18 cellular contexts compared by ENCODE assay signal in the genomic region with DNA sequence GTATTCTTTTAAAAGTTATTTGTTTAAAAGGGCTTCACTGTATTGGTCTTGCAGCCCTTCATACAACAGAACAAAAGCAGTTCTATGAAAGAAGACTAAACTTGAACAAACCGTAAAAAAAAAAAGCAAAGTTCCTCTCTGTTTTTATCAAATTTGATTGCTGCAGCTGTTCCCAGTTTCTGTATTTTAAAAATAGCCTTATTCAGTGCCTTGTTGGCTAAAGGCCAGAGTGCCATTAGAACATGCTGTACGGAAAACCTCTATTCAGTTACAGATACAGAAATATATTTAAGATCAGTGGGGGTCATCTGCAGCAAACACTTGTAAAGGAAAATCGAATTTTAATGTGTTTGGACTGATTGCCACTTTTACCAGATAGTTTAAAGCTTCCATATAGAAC.
DNase-seq lines count a peak whose midpoint lies in the region; ATAC-seq, FAIRE-seq and TF ChIP-seq lines count a peak whose summit lies in the region.
"Had no signal": no experiment of that assay in that cellular context is flagged by ENCODE, and none has a peak within 500 bp of the region (broad histone marks: within the 10 kb centered on the region; RNA-seq: fewer than 3 reads in every experiment).

No MANE protein-coding gene starts in this region.

- H3K4me1 ChIP-seq in breast epithelium (no peaks in the 10 kb centered on the region), adipocyte (ENCODE audit: control insufficient read depth, insufficient read depth, low read length) (peaks cover 20% of the 10 kb centered on the region), heart left ventricle (peaks cover 0 to 23% (median 15%) of the 10 kb centered on the region in 12 donors), testis (peaks cover 15% of the 10 kb centered on the region), prostate gland (replicated peaks) (no peaks in the 10 kb centered on the region), small intestine (ENCODE audit: control insufficient read depth in 2 of 2, insufficient read depth in 1 of 2, low read depth in 1 of 2, low read length in 1 of 2) (no peaks in the 10 kb centered on the region)

- CTCF ChIA-PET in MCF 10A (lab: Yijun Ruan, JAX) = interaction anchor here (0.6 kb wide), 2 partner anchors 663 to 1178 kb away, joined by 3 to 4 read pairs; no protein-coding TSS in a partner anchor

- H3K9me3 Mint-ChIP-seq in MCF 10A (ENCODE audit: unreplicated experiment) (no peaks in the 10 kb centered on the region), CD14-positive monocyte (peaks cover 0 to 5% (median 0%) of the 10 kb centered on the region in 7 donors)

- H3K36me3 Mint-ChIP-seq in MCF 10A (ENCODE audit: insufficient read depth, unreplicated experiment) (no peaks in the 10 kb centered on the region), CD14-positive monocyte (no peaks in the 10 kb centered on the region)

- no peaks in the 10 kb centered on the region for H3K27me3 Mint-ChIP-seq in MCF 10A (ENCODE audit: insufficient read depth, unreplicated experiment)
- H3K27me3 Mint-ChIP-seq in CD14-positive monocyte (ENCODE audit: low read depth in 3 of 3) = no peaks in the 10 kb centered on the region

- H3K9ac ChIP-seq in adipocyte (ENCODE audit: low read length) = peak overlapping the region; percentile 37

- WGBS in heart left ventricle, 4 donors = 2 to 5% (median 5%) methylated on average over 3 of the region's 3 CpGs
- 17 to 32% methylated on average over 3 of the region's 3 CpGs for WGBS in testis, 2 donors
- WGBS in prostate gland = 18% methylated on average over 3 of the region's 3 CpGs
- WGBS in small intestine, 3 donors = 18 to 33% (median 29%) methylated on average over 3 of the region's 3 CpGs

- DNase-seq in MCF 10A (ENCODE audit: unreplicated experiment) (peak; percentile 11), breast epithelium (ENCODE audit: low spot score in 2 of 2) (no peak), adipocyte (ENCODE audit: low read depth) (peak; percentile 2), heart left ventricle (peak in 4 of 5 donors; percentile 32 to 42 (median 38)), testis (peak; percentile 60), CD14-positive monocyte (ENCODE audit: low spot score) (no peak), prostate gland (ENCODE audit: low spot score) (no peak), small intestine (no peak)
- DNase-seq: activated CD8-positive, alpha-beta memory T cell treated with anti-CD3 and anti-CD28 coated beads for 24 hours; activated effector memory CD4-positive, alpha-beta T cell treated with Interleukin-2 at 50 U/mL for 16 hours; Calu3; central memory CD4-positive, alpha-beta T cell; NCI-H774; stimulated activated CD4-positive, alpha-beta T cell treated with anti-CD3 and anti-CD28 coated beads, Interleukin-12 subunit alpha, Interleukin-12 subunit beta, amount 100 ng/mL, for 4 hours had no signal

- H3K4me1 Mint-ChIP-seq in MCF 10A (ENCODE audit: insufficient read depth, unreplicated experiment) (peaks cover 8% of the 10 kb centered on the region), CD14-positive monocyte (no peaks in the 10 kb centered on the region)

- peak; percentile 63 to 85 (median 76) for ATAC-seq in heart left ventricle
- ATAC-seq: HCT116 had no signal

- no peak overlapping the region for H3K27ac ChIP-seq in breast epithelium
- H3K27ac ChIP-seq in heart left ventricle = peak overlapping the region in 10 of 12 donors; percentile 6 to 61 (median 34)
- H3K27ac ChIP-seq in testis = peak overlapping the region; percentile 48 to 73
- H3K27ac ChIP-seq in prostate gland = no peak overlapping the region
- no peak overlapping the region for H3K27ac ChIP-seq in small intestine (ENCODE audit: low read depth in 1 of 2, low read length in 1 of 2)
- H3K27ac ChIP-seq: neutrophil, thoracic aorta had no signal

- FAIRE-seq in small intestine (lab: Jason Lieb, UNC) = no peak

- no TSS peak for BruUV-seq in MCF 10A (replicated peaks; lab: Mats Ljungman, UMichigan)

- H3K27me3 ChIP-seq in breast epithelium (no peaks in the 10 kb centered on the region), adipocyte (replicated peaks; ENCODE audit: control insufficient read depth, insufficient read depth, low read length) (no peaks in the 10 kb centered on the region), heart left ventricle (no peaks in the 10 kb centered on the region), testis (no peaks in the 10 kb centered on the region), prostate gland (replicated peaks; ENCODE audit: insufficient read depth) (no peaks in the 10 kb centered on the region), small intestine (ENCODE audit: control insufficient read depth in 2 of 2, insufficient read depth in 2 of 2, low read length in 2 of 2) (no peaks in the 10 kb centered on the region)
- H3K27me3 ChIP-seq: neutrophil had no signal

- H3K4me3 Mint-ChIP-seq in MCF 10A (ENCODE audit: unreplicated experiment) (no peak overlapping the region), CD14-positive monocyte (no peak overlapping the region)

- POLR2A ChIA-PET in MCF 10A (lab: Yijun Ruan, JAX) = interaction anchor here (0.6 to 1.0 kb wide), 2 partner anchors 16 to 28 kb away, joined by 3 read pairs; no protein-coding TSS in a partner anchor

- TF ChIP-seq POLR2A in breast epithelium (IDR thresholded peaks at IDR 0.05) = no peak
- TF ChIP-seq POLR2A in heart left ventricle (IDR thresholded peaks at IDR 0.05) = no peak
- no peak for TF ChIP-seq POLR2A in testis (IDR thresholded peaks at IDR 0.05)
- TF ChIP-seq POLR2A in prostate gland (IDR thresholded peaks at IDR 0.05) = no peak

- H3K4me3 ChIP-seq in breast epithelium (no peak overlapping the region), adipocyte (ENCODE audit: low read length) (peak overlapping the region; percentile 57), heart left ventricle (peak overlapping the region in 2 of 12 donors; percentile 0 to 3), testis (no peak overlapping the region), prostate gland (no peak overlapping the region), small intestine (ENCODE audit: low read depth in 1 of 2, low read length in 2 of 2) (no peak overlapping the region)
- H3K4me3 ChIP-seq: lung, thoracic aorta had no signal

- H3K27ac Mint-ChIP-seq in MCF 10A (ENCODE audit: low read depth, unreplicated experiment) = peak overlapping the region; percentile 51
- no peak overlapping the region for H3K27ac Mint-ChIP-seq in CD14-positive monocyte

- H3K9me3 ChIP-seq in breast epithelium (no peaks in the 10 kb centered on the region), adipocyte (ENCODE audit: control insufficient read depth, low read length) (peaks cover 15% of the 10 kb centered on the region), heart left ventricle (peaks cover 0 to 19% (median 0%) of the 10 kb centered on the region in 12 donors), testis (no peaks in the 10 kb centered on the region), prostate gland (no peaks in the 10 kb centered on the region), small intestine (ENCODE audit: control insufficient read depth, low read depth) (no peaks in the 10 kb centered on the region)
- H3K9me3 ChIP-seq: neutrophil, thoracic aorta had no signal

- intact Hi-C loops in MCF 10A (cut with micrococcal nuclease) (no loop called here), breast epithelium (cut with DNase I; ENCODE audit: low total_unique reads) (no loop called here), heart left ventricle (cut with DNase I) (loop anchor here in 3 of 10 donors (5.0 to 10.0 kb wide), 2 partner anchors 205 to 212 kb away; partner anchors contain the start of gene ETV1 (in 1 of the 3)), testis (cut with DNase I; ENCODE audit: low total_unique reads) (no loop called here), CD14-positive monocyte (cut with micrococcal nuclease) (no loop called here), prostate gland (cut with DNase I) (no loop called here)

- TF ChIP-seq CTCF in MCF 10A (IDR thresholded peaks at IDR 0.05; ENCODE audit: unreplicated experiment) (no peak), breast epithelium (IDR thresholded peaks at IDR 0.05) (no peak), heart left ventricle (IDR thresholded peaks at IDR 0.05) (no peak), testis (IDR thresholded peaks at IDR 0.05) (no peak), CD14-positive monocyte (IDR thresholded peaks at IDR 0.05) (no peak), prostate gland (IDR thresholded peaks at IDR 0.05) (no peak)

- H3K36me3 ChIP-seq in breast epithelium (no peaks in the 10 kb centered on the region), adipocyte (ENCODE audit: control insufficient read depth, insufficient read depth, low read length, severe bottlenecking) (no peaks in the 10 kb centered on the region), heart left ventricle (no peaks in the 10 kb centered on the region), testis (ENCODE audit: low read depth, missing control alignments) (no peaks in the 10 kb centered on the region), prostate gland (no peaks in the 10 kb centered on the region), small intestine (ENCODE audit: control insufficient read depth in 2 of 2, insufficient read depth in 2 of 2, low read length in 2 of 2) (no peaks in the 10 kb centered on the region)
- H3K36me3 ChIP-seq: neutrophil, thoracic aorta had no signal

Comparison
In these comparisons a context has a peak if more than half of its experiments do, and no peak if none do; other contexts are left out.
1. DNase-seq: peak in MCF 10A (single experiment), adipocyte (single experiment), heart left ventricle (4 of 5) and testis (single experiment); none in breast epithelium (0 of 2), CD14-positive monocyte (single experiment), prostate gland (single experiment) and small intestine (single experiment).
2. H3K27ac ChIP-seq: peak in heart left ventricle (10 of 12) and testis (2 of 2); none in breast epithelium (0 of 2), prostate gland (0 of 2) and small intestine (0 of 2).